11 cellular contexts compared by ENCODE assay signal in genomic region chr11:29018631-29019030, GRCh38.
DNase-seq lines count a peak whose midpoint lies in the region; FAIRE-seq and TF ChIP-seq lines count a peak whose summit lies in the region.
"Had no signal": no experiment of that assay in that cellular context is flagged by ENCODE, and none has a peak within 500 bp of the region (broad histone marks: within the 10 kb centered on the region; RNA-seq: fewer than 3 reads in every experiment).

No MANE protein-coding gene starts in this region.

- peak overlapping the region in 1 of 2 experiments; percentile 91; a peak in 3 of 4 replicates for H3K27ac ChIP-seq in SK-N-SH (ENCODE audit: low read depth in 2 of 2, low read length in 1 of 2)
- H3K27ac ChIP-seq in thyroid gland: peak overlapping the region; percentile 59 to 91 (median 76)

- intact Hi-C loops in thyroid gland (cut with DNase I): no loop called here

- H3K4me1 ChIP-seq in SK-N-SH (ENCODE audit: control insufficient read depth in 1 of 2, insufficient read depth in 2 of 2, low read depth in 1 of 2, low read length in 1 of 2): peaks cover 0 to 31% of the 10 kb centered on the region in 2 experiments; a peak in 1 of 4 replicates
- peaks cover 11 to 18% of the 10 kb centered on the region in 2 donors for H3K4me1 ChIP-seq in thyroid gland

- no peak overlapping the region for H3K4me3 Mint-ChIP-seq in activated T-cell treated with anti-CD3 and anti-CD28 coated beads, Interleukin-2, amount 50 U/mL, for 24 hours
- H3K4me3 Mint-ChIP-seq: brain; stimulated activated effector memory CD8-positive, alpha-beta T cell treated with anti-CD3 and anti-CD28 coated beads, Interleukin-12 subunit alpha, Interleukin-12 subunit beta, amount 100 ng/mL, for 72 hours; T-helper 17 cell had no signal

- no peaks in the 10 kb centered on the region for H3K9me2 ChIP-seq in SK-N-SH

- POLR2A ChIA-PET in SK-N-SH (lab: Yijun Ruan, JAX): no interaction called here

- H3K9me3 Mint-ChIP-seq in activated T-cell treated with anti-CD3 and anti-CD28 coated beads, Interleukin-2, amount 50 U/mL, for 24 hours: peaks cover 8% of the 10 kb centered on the region
- H3K9me3 Mint-ChIP-seq: brain had no signal

- DNase-seq in H4 (ENCODE audit: low spot score) (peak; percentile 40), SK-N-SH (no peak), fibroblast of the conjunctiva (ENCODE audit: low read depth) (peak; percentile 43), thyroid gland (no peak), D721Med (ENCODE audit: insufficient read length, low spot score) (no peak)
- no peak for DNase-seq in activated T-cell treated with anti-CD3 and anti-CD28 coated beads, Interleukin-2, amount 50 U/mL, for 24 hours
- DNase-seq in activated effector memory CD4-positive, alpha-beta T cell treated with Interleukin-2 at 50 U/mL for 16 hours: no peak
- DNase-seq: NCI-H524 treated with DMSO at 0.1 percent for 48 hours, T-helper 17 cell had no signal

- no peak for TF ChIP-seq POLR2A in thyroid gland (IDR thresholded peaks at IDR 0.05)

- TF ChIP-seq EP300 in SK-N-SH (IDR thresholded peaks at IDR 0.05; ENCODE audit: borderline replicate concordance in 1 of 2, low read depth in 1 of 2, low read length in 1 of 2): peak in 1 of 2 experiments; percentile 70; a peak in 2 of 4 replicates

- no peaks in the 10 kb centered on the region for H3K9me3 ChIP-seq in SK-N-SH
- no peaks in the 10 kb centered on the region for H3K9me3 ChIP-seq in thyroid gland

- H3K36me3 Mint-ChIP-seq in activated T-cell treated with anti-CD3 and anti-CD28 coated beads, Interleukin-2, amount 50 U/mL, for 24 hours (ENCODE audit: low read depth): no peaks in the 10 kb centered on the region
- H3K36me3 Mint-ChIP-seq: brain; stimulated activated effector memory CD8-positive, alpha-beta T cell treated with anti-CD3 and anti-CD28 coated beads, Interleukin-12 subunit alpha, Interleukin-12 subunit beta, amount 100 ng/mL, for 72 hours had no signal

- H3K4me2 ChIP-seq in SK-N-SH: peak overlapping the region; percentile 52

- H4K20me1 ChIP-seq in SK-N-SH (ENCODE audit: insufficient read depth): no peaks in the 10 kb centered on the region

- 2% methylated on average over 2 of the region's 2 CpGs for WGBS in SK-N-SH (ENCODE audit: low lambda C conversion rate)
- WGBS in thyroid gland, 2 donors: 23 to 28% methylated on average over 2 of the region's 2 CpGs

- FAIRE-seq in D721Med (lab: Jason Lieb, UNC): no peak

- CTCF ChIA-PET in SK-N-SH (lab: Yijun Ruan, JAX): interaction anchor here (1.0 kb wide), 1 partner anchor 310 kb away, joined by 3 read pairs; no protein-coding TSS in a partner anchor

- H3F3A ChIP-seq in SK-N-SH (replicated peaks; ENCODE audit: insufficient read depth): peaks cover 27% of the 10 kb centered on the region

- H3K36me3 ChIP-seq in SK-N-SH (replicated peaks in 1 of 2; ENCODE audit: control insufficient read depth in 1 of 2, insufficient read depth in 2 of 2, low read length in 1 of 2) (no peaks in the 10 kb centered on the region), thyroid gland (no peaks in the 10 kb centered on the region)

- TF ChIP-seq RAD21 in SK-N-SH (IDR thresholded peaks at IDR 0.05; ENCODE audit: low read length): no peak

- H3K27me3 ChIP-seq in SK-N-SH (ENCODE audit: insufficient read depth) (no peaks in the 10 kb centered on the region), thyroid gland (no peaks in the 10 kb centered on the region)

- H3K27me3 Mint-ChIP-seq in activated T-cell treated with anti-CD3 and anti-CD28 coated beads, Interleukin-2, amount 50 U/mL, for 24 hours: no peaks in the 10 kb centered on the region
- H3K27me3 Mint-ChIP-seq: brain, T-helper 17 cell had no signal

- no peaks in the 10 kb centered on the region for H3K79me2 ChIP-seq in SK-N-SH (ENCODE audit: insufficient read depth)

- no peaks in the 10 kb centered on the region for H3K4me1 Mint-ChIP-seq in activated T-cell treated with anti-CD3 and anti-CD28 coated beads, Interleukin-2, amount 50 U/mL, for 24 hours (ENCODE audit: low read depth)
- H3K4me1 Mint-ChIP-seq: brain; stimulated activated effector memory CD8-positive, alpha-beta T cell treated with anti-CD3 and anti-CD28 coated beads, Interleukin-12 subunit alpha, Interleukin-12 subunit beta, amount 100 ng/mL, for 72 hours; T-helper 17 cell had no signal

- peak overlapping the region; percentile 64; the same call in 1 of the 2 replicates for H2AFZ ChIP-seq in SK-N-SH (ENCODE audit: low read depth)

- no peak overlapping the region; a peak in 1 of 4 replicates for H3K4me3 ChIP-seq in SK-N-SH (ENCODE audit: low read depth in 2 of 2, low read length in 1 of 2)
- no peak overlapping the region for H3K4me3 ChIP-seq in thyroid gland (replicated peaks in 1 of 3)

- TF ChIP-seq CTCF in SK-N-SH (IDR thresholded peaks at IDR 0.05) (peak; percentile 39), thyroid gland (IDR thresholded peaks at IDR 0.05) (no peak), D721Med (IDR thresholded peaks at IDR 0.05; ENCODE audit: insufficient read depth, missing control alignments) (no peak)

- H3K27ac Mint-ChIP-seq in activated T-cell treated with anti-CD3 and anti-CD28 coated beads, Interleukin-2, amount 50 U/mL, for 24 hours: no peak overlapping the region
- H3K27ac Mint-ChIP-seq: brain; stimulated activated effector memory CD8-positive, alpha-beta T cell treated with anti-CD3 and anti-CD28 coated beads, Interleukin-12 subunit alpha, Interleukin-12 subunit beta, amount 100 ng/mL, for 72 hours; T-helper 17 cell had no signal

- H3K9ac ChIP-seq in SK-N-SH: peak overlapping the region; percentile 56

TF ChIP-seq in SK-N-SH, 30 proteins besides CTCF, POLR2A, EP300 and RAD21 (continues in another document):
- TF ChIP-seq TCF12 (IDR thresholded peaks at IDR 0.05) (peak; percentile 82), FOXJ3 (CRISPR knock-in tag; IDR thresholded peaks at IDR 0.05) (no peak), ZBTB33 (IDR thresholded peaks at IDR 0.05; ENCODE audit: borderline replicate concordance, low read depth) (no peak), YY1 (IDR thresholded peaks at IDR 0.05; ENCODE audit: low read depth) (no peak), GATA2 (CRISPR knock-in tag; IDR thresholded peaks at IDR 0.05) (no peak), MEF2A (IDR thresholded peaks at IDR 0.05; ENCODE audit: borderline replicate concordance, low read depth) (no peak), PBX3 (IDR thresholded peaks at IDR 0.05) (peak; percentile 88), FOSL2 (IDR thresholded peaks at IDR 0.05; ENCODE audit: borderline replicate concordance, low read depth) (peak; percentile 66; the same call in 1 of the 2 replicates), FOXM1 (IDR thresholded peaks at IDR 0.05; ENCODE audit: low read depth) (no peak), POLR2AphosphoS5 (IDR thresholded peaks at IDR 0.05; ENCODE audit: low read depth, low read length) (0 out of 2 replicates have a peak, but pooled peaks have one; percentile 24), USF1 (IDR thresholded peaks at IDR 0.05; ENCODE audit: borderline replicate concordance, low read depth) (no peak), RXRA (IDR thresholded peaks at IDR 0.05; ENCODE audit: borderline replicate concordance, low read depth) (peak; percentile 20; the same call in 1 of the 2 replicates), RCOR1 (IDR thresholded peaks at IDR 0.05; ENCODE audit: low read length) (no peak)
- TF ChIP-seq, protein P1, sequence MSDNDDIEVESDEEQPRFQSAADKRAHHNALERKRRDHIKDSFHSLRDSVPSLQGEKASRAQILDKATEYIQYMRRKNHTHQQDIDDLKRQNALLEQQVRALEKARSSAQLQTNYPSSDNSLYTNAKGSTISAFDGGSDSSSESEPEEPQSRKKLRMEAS (IDR thresholded peaks at IDR 0.05; ENCODE audit: low read depth): no peak
- TF ChIP-seq, protein P2, sequence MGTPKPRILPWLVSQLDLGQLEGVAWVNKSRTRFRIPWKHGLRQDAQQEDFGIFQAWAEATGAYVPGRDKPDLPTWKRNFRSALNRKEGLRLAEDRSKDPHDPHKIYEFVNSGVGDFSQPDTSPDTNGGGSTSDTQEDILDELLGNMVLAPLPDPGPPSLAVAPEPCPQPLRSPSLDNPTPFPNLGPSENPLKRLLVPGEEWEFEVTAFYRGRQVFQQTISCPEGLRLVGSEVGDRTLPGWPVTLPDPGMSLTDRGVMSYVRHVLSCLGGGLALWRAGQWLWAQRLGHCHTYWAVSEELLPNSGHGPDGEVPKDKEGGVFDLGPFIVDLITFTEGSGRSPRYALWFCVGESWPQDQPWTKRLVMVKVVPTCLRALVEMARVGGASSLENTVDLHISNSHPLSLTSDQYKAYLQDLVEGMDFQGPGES (IDR thresholded peaks at IDR 0.05; ENCODE audit: low read depth, low read length): no peak

Comparison
In these comparisons a context has a peak if more than half of its experiments do, and no peak if none do; other contexts are left out.
1. DNase-seq: peak in H4 (single experiment) and fibroblast of the conjunctiva (single experiment); none in SK-N-SH (single experiment), thyroid gland (0 of 2), activated T-cell treated with anti-CD3 and anti-CD28 coated beads, Interleukin-2, amount 50 U/mL, for 24 hours (single experiment), D721Med (single experiment) and activated effector memory CD4-positive, alpha-beta T cell treated with Interleukin-2 at 50 U/mL for 16 hours (single experiment).